8 cellular contexts compared by ENCODE assay signal in genomic region chr21:36141513-36141925, GRCh38. TPM values are rescaled to one million over a fixed set of nuclear protein-coding genes. Genes with fewer than 3 reads are reported as not detected.
DNase-seq lines count a peak whose midpoint lies in the region; ATAC-seq and TF ChIP-seq lines count a peak whose summit lies in the region.

No MANE protein-coding gene starts in this region.

- peak; percentile 72 for ATAC-seq in GM19328 (IDR thresholded peaks at IDR 0.05; ENCODE audit: unreplicated experiment)
- ATAC-seq in HG03520 (IDR thresholded peaks at IDR 0.05; ENCODE audit: unreplicated experiment) = peak; percentile 75
- peak; percentile 99 for ATAC-seq in left lobe of liver

- H3K27me3 Mint-ChIP-seq in chondrocyte (ENCODE audit: low read depth) = no peaks in the 10 kb centered on the region

- peak; percentile 55 for DNase-seq in AG20443 (ENCODE audit: low spot score)
- DNase-seq in NCI-H526 treated with DMSO at 0.1 percent for 48 hours (lab: John Stamatoyannopoulos, UW) = peak; percentile 88
- peak; percentile 94 for DNase-seq in activated CD4-positive, alpha-beta T cell treated with anti-CD3 and anti-CD28 coated beads for 4 hours
- peak; percentile 64 for DNase-seq in chondrocyte (ENCODE audit: low spot score)
- peak; percentile 80 for DNase-seq in left lobe of liver (ENCODE audit: low spot score)
- peak; percentile 71 to 88 (median 77) for DNase-seq in stimulated activated CD4-positive, alpha-beta T cell treated with anti-CD3 and anti-CD28 coated beads, TNF-alpha, amount 100 ng/mL, for 24 hours (ENCODE audit: low read depth in 3 of 3)

- peaks cover 4% of the 10 kb centered on the region for H3K4me1 Mint-ChIP-seq in chondrocyte (ENCODE audit: low read depth)

- TF ChIP-seq CTCF in chondrocyte (IDR thresholded peaks at IDR 0.05) = peak; percentile 99

- H3K36me3 Mint-ChIP-seq in chondrocyte (ENCODE audit: low read depth) = no peaks in the 10 kb centered on the region

- H3K27ac Mint-ChIP-seq in chondrocyte (ENCODE audit: unreplicated experiment) = no peak overlapping the region

- no peaks in the 10 kb centered on the region for H3K9me3 Mint-ChIP-seq in chondrocyte (ENCODE audit: low read depth)

- no peak overlapping the region for H3K4me3 Mint-ChIP-seq in chondrocyte (ENCODE audit: unreplicated experiment)

RNA-seq across cellular contexts. Expression of gene CBR3, which starts 6.6 kb away (rescaled TPM):
- 3.4 to 7.4 TPM (median 3.5 TPM) in 3 replicates for total RNA-seq in chondrocyte
- total RNA-seq in left lobe of liver = not detected

RNA-seq across cellular contexts. Expression of gene DOP1B, which starts 15.1 kb away (rescaled TPM):
- 17.1 to 23.1 TPM (median 17.8 TPM) in 3 replicates for total RNA-seq in chondrocyte
- 23.6 TPM for total RNA-seq in left lobe of liver

Comparison
In these comparisons a context has a peak if more than half of its experiments do, and no peak if none do; other contexts are left out.
1. Peak in every context shown above with its lines: DNase-seq and ATAC-seq.